Comparison of ENCODE assay signal across 13 cellular contexts in genomic region chr7:51376420-51377092, GRCh38. TPM values are rescaled to one million over a fixed set of nuclear protein-coding genes. Genes with fewer than 3 reads are reported as not detected.
DNase-seq lines count a peak whose midpoint lies in the region; ATAC-seq and TF ChIP-seq lines count a peak whose summit lies in the region.
"Had no signal": no experiment of that assay in that cellular context is flagged by ENCODE, and none has a peak within 500 bp of the region (broad histone marks: within the 10 kb centered on the region; RNA-seq: fewer than 3 reads in every experiment).

No MANE protein-coding gene starts in this region.

- no peak overlapping the region for H3K9ac ChIP-seq in colonic mucosa (ENCODE audit: low read depth in 2 of 2, low read length in 2 of 2)

- TF ChIP-seq CTCF in colonic mucosa (IDR thresholded peaks at IDR 0.05) = no peak
- no peak for TF ChIP-seq CTCF in prostate gland (IDR thresholded peaks at IDR 0.05)
- TF ChIP-seq CTCF in upper lobe of right lung (IDR thresholded peaks at IDR 0.05) = no peak

- H3K4me1 ChIP-seq in colonic mucosa (no peaks in the 10 kb centered on the region), prostate gland (replicated peaks) (no peaks in the 10 kb centered on the region), upper lobe of right lung (no peaks in the 10 kb centered on the region)
- H3K4me1 ChIP-seq: spleen had no signal

- peak; percentile 70 for DNase-seq in H4 (ENCODE audit: low spot score)
- peak; percentile 69 for DNase-seq in NCI-H510A treated with DMSO at 0.1 percent for 48 hours (lab: John Stamatoyannopoulos, UW)
- no peak for DNase-seq in colonic mucosa
- DNase-seq in prostate gland (ENCODE audit: low spot score) = peak; percentile 19
- DNase-seq in GM19238 (ENCODE audit: insufficient read length, low spot score) = no peak
- no peak for DNase-seq in upper lobe of right lung
- no peak for DNase-seq in GM03348 (ENCODE audit: low spot score)
- DNase-seq: head of caudate nucleus, Peyer's patch, spleen had no signal

- WGBS in prostate gland = 49% methylated on average over 4 of the region's 4 CpGs

- ATAC-seq in upper lobe of right lung = no peak
- ATAC-seq in HG03175 (IDR thresholded peaks at IDR 0.05; ENCODE audit: unreplicated experiment) = no peak
- ATAC-seq: GM23338, WTC11 had no signal

- H3K27me3 ChIP-seq in colonic mucosa (no peaks in the 10 kb centered on the region), prostate gland (replicated peaks; ENCODE audit: insufficient read depth) (no peaks in the 10 kb centered on the region), upper lobe of right lung (no peaks in the 10 kb centered on the region)
- H3K27me3 ChIP-seq: Peyer's patch, spleen had no signal

- H3K9me3 ChIP-seq in colonic mucosa = no peaks in the 10 kb centered on the region
- no peaks in the 10 kb centered on the region for H3K9me3 ChIP-seq in prostate gland
- no peaks in the 10 kb centered on the region for H3K9me3 ChIP-seq in upper lobe of right lung
- H3K9me3 ChIP-seq: Peyer's patch, spleen had no signal

- no peak overlapping the region for H3K4me3 ChIP-seq in colonic mucosa
- H3K4me3 ChIP-seq in prostate gland = no peak overlapping the region
- no peak overlapping the region for H3K4me3 ChIP-seq in upper lobe of right lung
- H3K4me3 ChIP-seq: GM23338, Peyer's patch, spleen had no signal

- intact Hi-C loops in colonic mucosa (cut with DNase I) (no loop called here), prostate gland (cut with DNase I) (no loop called here), upper lobe of right lung (cut with DNase I) (no loop called here)

- H3K36me3 ChIP-seq in colonic mucosa = no peaks in the 10 kb centered on the region
- H3K36me3 ChIP-seq in prostate gland = no peaks in the 10 kb centered on the region
- no peaks in the 10 kb centered on the region for H3K36me3 ChIP-seq in upper lobe of right lung
- H3K36me3 ChIP-seq: Peyer's patch, spleen had no signal

- H3K27ac ChIP-seq in colonic mucosa (peak overlapping the region; percentile 59), prostate gland (peak overlapping the region; percentile 60 to 65), upper lobe of right lung (no peak overlapping the region)
- H3K27ac ChIP-seq: spleen had no signal

- no peak for TF ChIP-seq POLR2A in prostate gland (IDR thresholded peaks at IDR 0.05)

RNA-seq across cellular contexts. Expression of gene COBL, which starts 59.9 kb away (rescaled TPM):
- total RNA-seq in H4 (2014; rRNA removed; shearing (Covaris generic)) = 0.21 and 0.81 TPM in 2 replicates
- total RNA-seq in colonic mucosa (10 to 100 TPM; 36.8 to 49.2 TPM), prostate gland (10 to 100 TPM; 36.5 to 46.6 TPM), upper lobe of right lung (29.2 TPM)

Comparison
In these comparisons a context has a peak if more than half of its experiments do, and no peak if none do; other contexts are left out.
1. DNase-seq: peak in H4 (single experiment), NCI-H510A treated with DMSO at 0.1 percent for 48 hours (single experiment) and prostate gland (single experiment); none in colonic mucosa (single experiment), GM19238 (single experiment), upper lobe of right lung (single experiment) and GM03348 (single experiment).
2. RNA of gene COBL, which starts 59.9 kb away (total RNA-seq): 36.8 to 49.2 TPM in colonic mucosa, 36.5 to 46.6 TPM in prostate gland and 29.2 TPM in upper lobe of right lung (single experiment); 0.21 to 0.81 TPM in H4; every median in the first group is over 10 times any median in the second.